8 cellular contexts compared by ENCODE assay signal in genomic region chr4:10164877-10165283, GRCh38. TPM values are rescaled to one million over a fixed set of nuclear protein-coding genes. Genes with fewer than 3 reads are reported as not detected.
DNase-seq lines count a peak whose midpoint lies in the region; ATAC-seq and TF ChIP-seq lines count a peak whose summit lies in the region.

No MANE protein-coding gene starts in this region.

- no peak overlapping the region for H3K27ac ChIP-seq in ascending aorta
- no peak overlapping the region for H3K27ac ChIP-seq in upper lobe of right lung

- no peak overlapping the region for H3K4me3 ChIP-seq in ascending aorta
- H3K4me3 ChIP-seq in upper lobe of right lung = no peak overlapping the region

- peak; percentile 44 to 69 (median 44) for TF ChIP-seq CTCF in ascending aorta (IDR thresholded peaks at IDR 0.05)
- peak; percentile 59 for TF ChIP-seq CTCF in upper lobe of right lung (IDR thresholded peaks at IDR 0.05)

- H3K9me3 ChIP-seq in ascending aorta = no peaks in the 10 kb centered on the region
- no peaks in the 10 kb centered on the region for H3K9me3 ChIP-seq in upper lobe of right lung

- H3K27me3 ChIP-seq in ascending aorta = no peaks in the 10 kb centered on the region
- H3K27me3 ChIP-seq in upper lobe of right lung = no peaks in the 10 kb centered on the region

- no peaks in the 10 kb centered on the region for H3K4me1 ChIP-seq in ascending aorta
- no peaks in the 10 kb centered on the region for H3K4me1 ChIP-seq in upper lobe of right lung

- H3K36me3 ChIP-seq in ascending aorta = no peaks in the 10 kb centered on the region
- H3K36me3 ChIP-seq in upper lobe of right lung = no peaks in the 10 kb centered on the region

- intact Hi-C loops in ascending aorta (cut with DNase I) (loop anchor here (2.0 kb wide), 1 partner anchor 238 kb away; no protein-coding TSS in a partner anchor), upper lobe of right lung (cut with DNase I) (loop anchor here (10.0 kb wide), 1 partner anchor 240 kb away; no protein-coding TSS in a partner anchor), posterior vena cava (cut with DNase I) (loop anchor here in 1 of 2 donors (5.0 to 10.0 kb wide), 2 partner anchors 240 to 382 kb away; no protein-coding TSS in a partner anchor)

- ATAC-seq in upper lobe of right lung = peak; percentile 45

- DNase-seq in DMS79 treated with DMSO at 0.1 percent for 48 hours (lab: John Stamatoyannopoulos, UW) (peak; percentile 3), DMS79 (lab: John Stamatoyannopoulos, UW) (no peak), Kasumi-1 (lab: John Stamatoyannopoulos, UW) (peak; percentile 27 to 49), ascending aorta (ENCODE audit: low spot score in 2 of 2) (no peak), iris pigment epithelial cell (ENCODE audit: low read depth) (peak; percentile 51), upper lobe of right lung (no peak), posterior vena cava (ENCODE audit: low spot score) (no peak)
- DNase-seq in activated CD8-positive, alpha-beta memory T cell treated with anti-CD3 and anti-CD28 coated beads, Interleukin-2, amount 50 U/mL, for 4 hours = no peak

RNA-seq across cellular contexts. Expression of gene WDR1, which starts 48.3 kb away (rescaled TPM):
- total RNA-seq in ascending aorta = 216 TPM
- 234 TPM for total RNA-seq in upper lobe of right lung
- 100 to 1,000 TPM; 575 to 698 TPM for total RNA-seq in posterior vena cava

Comparison
In these comparisons a context has a peak if more than half of its experiments do, and no peak if none do; other contexts are left out.
1. DNase-seq: peak in DMS79 treated with DMSO at 0.1 percent for 48 hours (single experiment), Kasumi-1 (2 of 2) and iris pigment epithelial cell (single experiment); none in DMS79 (single experiment), ascending aorta (0 of 2), upper lobe of right lung (single experiment), posterior vena cava (single experiment) and activated CD8-positive, alpha-beta memory T cell treated with anti-CD3 and anti-CD28 coated beads, Interleukin-2, amount 50 U/mL, for 4 hours (single experiment).